ENCODE assay signal across 8 cellular contexts in the genomic region with DNA sequence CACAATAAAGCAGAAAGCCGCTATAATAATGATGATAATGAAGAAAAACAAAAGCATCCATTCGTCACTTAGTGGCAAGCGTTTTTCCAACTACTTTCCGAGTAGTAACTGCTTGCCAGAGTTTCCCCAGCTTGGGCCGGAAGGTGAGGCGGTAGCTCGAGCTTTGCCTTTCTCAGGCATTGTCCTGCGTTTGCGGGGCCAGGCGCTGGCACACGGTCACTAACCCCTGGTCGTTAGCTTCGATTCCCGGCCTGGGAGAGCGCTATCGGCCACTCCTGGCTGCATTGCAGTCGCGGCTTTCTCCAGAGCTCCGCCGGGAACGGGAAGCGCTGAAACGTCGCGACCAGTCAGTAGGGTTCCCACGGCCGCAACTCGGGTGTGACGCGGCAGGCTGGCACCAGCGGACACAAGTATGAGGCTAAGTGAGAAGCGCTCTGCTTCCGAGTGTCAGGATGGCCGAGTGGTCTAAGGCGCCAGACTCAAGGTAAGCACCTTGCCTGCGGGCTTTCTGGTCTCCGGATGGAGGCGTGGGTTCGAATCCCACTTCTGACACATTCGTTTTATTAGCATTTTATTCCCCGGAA. TPM values are rescaled to one million over a fixed set of nuclear protein-coding genes. Genes with fewer than 3 reads are reported as not detected.
DNase-seq lines count a peak whose midpoint lies in the region; ATAC-seq, FAIRE-seq and TF ChIP-seq lines count a peak whose summit lies in the region.

No MANE protein-coding gene starts in this region.

- CTCF ChIA-PET in T-cell (lab: Charles Lee): interaction anchor here in 1 of 2 donors (1.0 to 1.1 kb wide), 3 partner anchors 20 to 33 kb away, joined by 3 to 5 read pairs (median 3); no protein-coding TSS in a partner anchor

- peaks cover 23 to 34% (median 27%) of the 10 kb centered on the region in 3 donors for H3K4me1 Mint-ChIP-seq in T-cell

- 0 out of 2 replicates have a peak, but pooled peaks have one; percentile 36 for TF ChIP-seq POLR2A in GM12892 (IDR thresholded peaks at IDR 0.05; ENCODE audit: low read depth, low read length)

- H3K36me3 ChIP-seq in right atrium auricular region (no peaks in the 10 kb centered on the region), psoas muscle (ENCODE audit: insufficient read depth in 1 of 2, low read depth in 1 of 2) (no peaks in the 10 kb centered on the region)

- H3K4me3 ChIP-seq in right atrium auricular region (peak overlapping the region; percentile 64 to 66), psoas muscle (peak overlapping the region; percentile 78)

- peak overlapping the region; percentile 96 to 97 for H3K27ac Mint-ChIP-seq in T-cell

- no peaks in the 10 kb centered on the region for H3K9me3 ChIP-seq in right atrium auricular region
- no peaks in the 10 kb centered on the region for H3K9me3 ChIP-seq in psoas muscle

- H3K27ac ChIP-seq in right atrium auricular region (peak overlapping the region; percentile 98), psoas muscle (peak overlapping the region; percentile 95)

- intact Hi-C loops in psoas muscle (cut with DNase I): no loop called here

- WGBS in psoas muscle, 3 donors: 0 to 1% (median 0%) methylated on average over 41 of the region's 41 CpGs

- peaks cover 0 to 6% of the 10 kb centered on the region in 2 donors for H3K27me3 Mint-ChIP-seq in T-cell

- ATAC-seq in HG02870 (IDR thresholded peaks at IDR 0.05; ENCODE audit: unreplicated experiment) (peak; percentile 74), T-cell (replicated peaks in 1 of 4) (peak; percentile 78 to 80 (median 78)), psoas muscle (peak; percentile 90 to 92 (median 92))

- H3K4me3 Mint-ChIP-seq in T-cell: peak overlapping the region; percentile 87 to 95 (median 93)

- FAIRE-seq in GM12892 (lab: Jason Lieb, UNC): peak; percentile 96
- no peak for FAIRE-seq in urothelium cell line (lab: Jason Lieb, UNC)

- DNase-seq in GM12892 (ENCODE audit: insufficient read length) (peak; percentile 61), NCI-H146 (lab: John Stamatoyannopoulos, UW) (peak; percentile 97), T-cell (peak; percentile 73 to 93 (median 86)), amniotic stem cell (lab: John Stamatoyannopoulos, UW) (peak; percentile 87), right atrium auricular region (ENCODE audit: low spot score) (peak; percentile 98), psoas muscle (peak; percentile 92 to 96), urothelium cell line (ENCODE audit: low spot score) (peak; percentile 71)

- H3K9me3 Mint-ChIP-seq in T-cell: no peaks in the 10 kb centered on the region

- H3K36me3 Mint-ChIP-seq in T-cell: no peaks in the 10 kb centered on the region

- no peak for TF ChIP-seq CTCF in right atrium auricular region (IDR thresholded peaks at IDR 0.05)
- no peak for TF ChIP-seq CTCF in psoas muscle (IDR thresholded peaks at IDR 0.05)

- POLR2A ChIA-PET in T-cell (lab: Charles Lee): interaction anchor here in 1 of 2 donors (2.2 kb wide), 1 partner anchor 48 kb away, joined by 6 read pairs; the partner anchor contains the start of gene SH3BP5L

- H3K4me1 ChIP-seq in right atrium auricular region (peaks cover 0 to 8% of the 10 kb centered on the region in 2 donors), psoas muscle (no peaks in the 10 kb centered on the region)

- H3K27me3 ChIP-seq in right atrium auricular region (no peaks in the 10 kb centered on the region), psoas muscle (ENCODE audit: insufficient read depth in 3 of 3, low read length in 2 of 3) (no peaks in the 10 kb centered on the region)

RNA-seq across cellular contexts. Expression of gene ZNF692, which starts 14.6 kb away (rescaled TPM):
- polyA plus RNA-seq in GM12892 (2012; ENCODE audit: missing spikeins): 55.9 TPM
- total RNA-seq in T-cell (10 to 100 TPM; 53.9 to 88.1 (median 78.7) TPM), right atrium auricular region (10 to 100 TPM in 1 of 2 donors, 1 to 10 TPM in 1; 9.7 to 11.8 TPM), psoas muscle (10 to 100 TPM; 13.4 to 22.9 (median 16.0) TPM)
- 10 to 100 TPM; 19.6 to 30.8 (median 19.9) TPM for polyA plus RNA-seq in psoas muscle

RNA-seq across cellular contexts. Expression of gene PGBD2, which starts 32.5 kb away (rescaled TPM):
- 2.8 TPM for polyA plus RNA-seq in GM12892 (2012; ENCODE audit: missing spikeins)
- total RNA-seq in T-cell (10 to 100 TPM in 3 of 5 donors, 1 to 10 TPM in 2; 5.0 to 15.8 (median 11.4) TPM), right atrium auricular region (1 to 10 TPM; 2.4 to 3.1 TPM), psoas muscle (1 to 10 TPM; 1.4 to 3.0 (median 1.9) TPM)
- 1 to 10 TPM; 1.3 to 3.9 (median 3.2) TPM for polyA plus RNA-seq in psoas muscle

RNA-seq across cellular contexts. Expression of gene ZNF672, which starts 35.5 kb away (rescaled TPM):
- 17.9 TPM for polyA plus RNA-seq in GM12892 (2012; ENCODE audit: missing spikeins)
- total RNA-seq in T-cell (10 to 100 TPM; 27.7 to 46.7 (median 42.1) TPM), right atrium auricular region (10 to 100 TPM; 55.3 to 59.1 TPM), psoas muscle (10 to 100 TPM; 46.2 to 57.0 (median 48.8) TPM)
- polyA plus RNA-seq in psoas muscle: 10 to 100 TPM; 25.3 to 51.9 (median 39.5) TPM

RNA-seq across cellular contexts. Expression of gene SH3BP5L, which starts 47.8 kb away (rescaled TPM):
- 5.6 TPM for polyA plus RNA-seq in GM12892 (2012; ENCODE audit: missing spikeins)
- 10 to 100 TPM; 16.8 to 41.4 (median 36.3) TPM for total RNA-seq in T-cell
- total RNA-seq in right atrium auricular region: 10 to 100 TPM; 13.6 to 18.5 TPM
- 10 to 100 TPM; 18.6 to 27.9 (median 24.8) TPM for total RNA-seq in psoas muscle
- polyA plus RNA-seq in psoas muscle: 10 to 100 TPM; 21.1 to 52.7 (median 42.0) TPM

Comparison
In these comparisons a context has a peak if more than half of its experiments do, and no peak if none do; other contexts are left out.
1. Peak in every context shown above with its lines: DNase-seq, ATAC-seq, H3K4me3 ChIP-seq and H3K27ac ChIP-seq.